ENCODE assay signal across 26 cellular contexts in the genomic region with DNA sequence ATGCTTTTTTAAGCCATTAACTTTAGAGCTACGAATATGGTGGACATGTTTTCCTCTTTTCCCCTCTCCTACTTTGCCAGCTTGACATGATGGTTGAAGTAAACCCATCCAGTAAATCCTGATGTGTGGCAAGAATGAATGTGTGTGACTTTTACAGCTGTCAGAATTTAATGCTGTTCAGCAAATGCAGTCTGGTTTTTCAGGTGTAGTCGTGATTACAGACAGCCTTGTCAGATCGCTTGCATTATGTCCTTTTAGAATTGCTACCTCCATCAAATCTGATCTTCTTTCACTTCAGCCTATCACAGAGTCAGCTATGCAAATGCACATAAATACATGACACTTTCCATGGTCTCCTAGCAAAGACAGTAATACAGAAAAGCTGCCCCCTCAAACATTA.
"Had no signal": no experiment of that assay in that cellular context is flagged by ENCODE, and none has a peak within 500 bp of the region (broad histone marks: within the 10 kb centered on the region; RNA-seq: fewer than 3 reads in every experiment).

No MANE protein-coding gene starts in this region.

- DNase-seq: stimulated activated CD4-positive, alpha-beta T cell treated with anti-CD3 and anti-CD28 coated beads, Interleukin-2, amount 100 ng/mL, for 48 hours; stimulated activated CD4-positive, alpha-beta T cell treated with anti-CD3 and anti-CD28 coated beads, Interleukin-4, amount 100 ng/mL, for 1 hour; stimulated activated CD4-positive, alpha-beta T cell treated with anti-CD3 and anti-CD28 coated beads, Interleukin-4, amount 100 ng/mL, for 24 hours; stimulated activated CD4-positive, alpha-beta T cell treated with anti-CD3 and anti-CD28 coated beads, Interleukin-4, amount 100 ng/mL, for 4 hours; stimulated activated CD8-positive, alpha-beta memory T cell treated with anti-CD3 and anti-CD28 coated beads, Interleukin-4, amount 100 ng/mL, for 48 hours; stimulated activated naive B cell treated with anti-CD40 and anti-IgM and Interleukin-4, amounts not matched to agents 10 μg/mL and 1 μg/mL and 100 μg/mL, for 72 hours; stimulated activated naive CD4-positive, alpha-beta T cell; stimulated activated naive CD4-positive, alpha-beta T cell treated with Interleukin-2 at 50 U/mL for 16 hours; stimulated activated naive CD8-positive, alpha-beta T cell treated with anti-CD3 and anti-CD28 coated beads, Interleukin-15, amount 100 ng/mL, for 72 hours; stimulated activated naive CD8-positive, alpha-beta T cell treated with anti-CD3 and anti-CD28 coated beads, Interleukin-15, Interleukin-2, amounts not matched to agents 100 U/mL and 50 U/mL, for 24 hours; stomach; substantia nigra; testis; thyroid gland; tibial artery; transverse colon; trophoblast cell; upper lobe of left lung; upper lobe of right lung; uterus had no signal

- H3K4me3 ChIP-seq: stomach, suprapubic skin, testis, thoracic aorta, thyroid gland, tibial artery, tibial nerve, transverse colon, upper lobe of left lung, upper lobe of right lung, uterus, vagina had no signal

- H3K4me1 ChIP-seq: stomach, suprapubic skin, testis, thyroid gland, tibial artery, tibial nerve, transverse colon, upper lobe of left lung, upper lobe of right lung, uterus, vagina had no signal

- H3K9me3 ChIP-seq: stomach, suprapubic skin, testis, thoracic aorta, thyroid gland, tibial artery, tibial nerve, transverse colon, upper lobe of left lung, upper lobe of right lung, uterus, vagina had no signal

- H3K27me3 ChIP-seq: stomach, testis, thyroid gland, tibial artery, tibial nerve, transverse colon, upper lobe of left lung, upper lobe of right lung, uterus, vagina had no signal

- H3K27ac ChIP-seq: stomach, suprapubic skin, testis, thoracic aorta, thyroid gland, tibial artery, tibial nerve, transverse colon, upper lobe of left lung, upper lobe of right lung, uterus, vagina had no signal

- ATAC-seq: stimulated activated effector memory CD8-positive, alpha-beta T cell treated with anti-CD3 and anti-CD28 coated beads, Interleukin-12 subunit alpha, Interleukin-12 subunit beta, amount 100 ng/mL, for 72 hours; stimulated activated memory B cell treated with anti-CD40 and anti-IgM and Interleukin-4, amounts not matched to agents 10 μg/mL and 1 μg/mL and 100 μg/mL, for 72 hours; stimulated activated naive B cell treated with anti-CD40 and anti-IgM and Interleukin-4, amounts not matched to agents 10 μg/mL and 1 μg/mL and 100 μg/mL, for 72 hours; stimulated activated naive CD8-positive, alpha-beta T cell treated with anti-CD3 and anti-CD28 coated beads, Interleukin-15, amount 100 ng/mL, for 72 hours; stimulated activated naive CD8-positive, alpha-beta T cell treated with anti-CD3 and anti-CD28 coated beads, Interleukin-15, Interleukin-2, amounts not matched to agents 100 U/mL and 50 U/mL, for 24 hours; upper lobe of right lung had no signal

- H3K36me3 ChIP-seq: stomach, suprapubic skin, thoracic aorta, thyroid gland, tibial artery, tibial nerve, transverse colon, upper lobe of left lung, upper lobe of right lung, uterus, vagina had no signal
